ENCODE assay signal across 8 cellular contexts in genomic region chr22:22060200-22061084, GRCh38.
A peak's percentile ranks its signal among the peaks of the same experiment; 100 is the strongest.
DNase-seq lines count a peak whose midpoint lies in the region; ATAC-seq and TF ChIP-seq lines count a peak whose summit lies in the region.
"Had no signal": no experiment of that assay in that cellular context is flagged by ENCODE, and none has a peak within 500 bp of the region (broad histone marks: within the 10 kb centered on the region; RNA-seq: fewer than 3 reads in every experiment).

No MANE protein-coding gene starts in this region.

- TF ChIP-seq CTCF in GM06990 (IDR thresholded peaks at IDR 0.05; ENCODE audit: insufficient read depth, low read length, poor library complexity, severe bottlenecking): peak; percentile 97
- TF ChIP-seq CTCF in WTC11 (IDR thresholded peaks at IDR 0.05): peak; percentile 94
- TF ChIP-seq CTCF in mesothelial cell of epicardium (IDR thresholded peaks at IDR 0.05; ENCODE audit: unreplicated experiment): peak; percentile 62

- no peaks in the 10 kb centered on the region for H3K27me3 ChIP-seq in GM06990 (replicated peaks; ENCODE audit: control insufficient read depth, insufficient read depth, low read length)

- POLR2A ChIA-PET in WTC11 (lab: Charles Lee): interaction anchor here (0.6 kb wide), 1 partner anchor 9 kb away, joined by 3 read pairs; no protein-coding TSS in a partner anchor

- H3K27ac Mint-ChIP-seq in WTC11 (no peak overlapping the region), mesothelial cell of epicardium (no peak overlapping the region)

- no peaks in the 10 kb centered on the region for H3K36me3 ChIP-seq in GM06990 (ENCODE audit: control insufficient read depth, insufficient read depth, low read length)

- H3K27me3 Mint-ChIP-seq in WTC11 (ENCODE audit: low read depth) (peaks cover 100% of the 10 kb centered on the region), mesothelial cell of epicardium (ENCODE audit: low read depth) (peaks cover 54% of the 10 kb centered on the region)

- DNase-seq in GM06990 (ENCODE audit: extremely low read depth, insufficient read length) (peak; percentile 77), HuH-7.5 (ENCODE audit: low spot score) (peak; percentile 46), WTC11 (ENCODE audit: low spot score) (peak; percentile 93), ecto neural progenitor cell (ENCODE audit: low spot score) (peak; percentile 84), mesothelial cell of epicardium (ENCODE audit: low spot score in 2 of 2, unreplicated experiment in 2 of 2) (peak; percentile 29 to 62), superior temporal gyrus (ENCODE audit: extremely low spot score) (peak; percentile 62), NCI-H1105 treated with DMSO at 0.1 percent for 48 hours (lab: John Stamatoyannopoulos, UW) (no peak)

- ATAC-seq in WTC11: peak; percentile 97

- CTCF ChIA-PET in WTC11 (lab: Charles Lee): interaction anchor here (0.6 to 2.8 kb wide), 61 partner anchors 8 to 364 kb away, joined by 3 to 29 read pairs (median 4); partner anchors contain the start of genes PPM1F and TOP3B

- H3K9me3 Mint-ChIP-seq in WTC11 (no peaks in the 10 kb centered on the region), mesothelial cell of epicardium (no peaks in the 10 kb centered on the region)
- H3K9me3 Mint-ChIP-seq: central memory CD8-positive, alpha-beta T cell had no signal

- peaks cover 9% of the 10 kb centered on the region for H3K4me1 Mint-ChIP-seq in WTC11
- peaks cover 3% of the 10 kb centered on the region for H3K4me1 Mint-ChIP-seq in mesothelial cell of epicardium
- H3K4me1 Mint-ChIP-seq: central memory CD8-positive, alpha-beta T cell had no signal

- H3K4me3 Mint-ChIP-seq in WTC11: no peak overlapping the region
- no peak overlapping the region for H3K4me3 Mint-ChIP-seq in mesothelial cell of epicardium
- H3K4me3 Mint-ChIP-seq: central memory CD8-positive, alpha-beta T cell had no signal

- no peak overlapping the region for H3K4me3 ChIP-seq in GM06990 (replicated peaks; ENCODE audit: low read depth, low read length)

- no peaks in the 10 kb centered on the region for H3K36me3 Mint-ChIP-seq in WTC11
- no peaks in the 10 kb centered on the region for H3K36me3 Mint-ChIP-seq in mesothelial cell of epicardium

TF ChIP-seq in WTC11, 78 proteins besides CTCF, POLR2A, EP300 and RAD21:
- no peak for TF ChIP-seq NFATC4 (CRISPR knock-in tag; IDR thresholded peaks at IDR 0.05)
- no peak for TF ChIP-seq MAX (CRISPR knock-in tag; IDR thresholded peaks at IDR 0.05)
- no peak for TF ChIP-seq IRF1 (CRISPR knock-in tag; IDR thresholded peaks at IDR 0.05)
- no peak for TF ChIP-seq ZNF532 (CRISPR knock-in tag; IDR thresholded peaks at IDR 0.05; ENCODE audit: borderline replicate concordance)
- no peak for TF ChIP-seq RELA (CRISPR knock-in tag; IDR thresholded peaks at IDR 0.05; ENCODE audit: borderline replicate concordance)
- no peak for TF ChIP-seq ZMAT4 (CRISPR knock-in tag; IDR thresholded peaks at IDR 0.05)
- TF ChIP-seq TP53 (CRISPR knock-in tag; IDR thresholded peaks at IDR 0.05): no peak
- no peak for TF ChIP-seq ZNF219 (CRISPR knock-in tag; IDR thresholded peaks at IDR 0.05; ENCODE audit: borderline replicate concordance)
